Comparison of ENCODE assay signal across 17 cellular contexts in genomic region chr12:120922279-120922678, GRCh38. TPM values are rescaled to one million over a fixed set of nuclear protein-coding genes. Genes with fewer than 3 reads are reported as not detected.
DNase-seq lines count a peak whose midpoint lies in the region; ATAC-seq and TF ChIP-seq lines count a peak whose summit lies in the region.
"Had no signal": no experiment of that assay in that cellular context is flagged by ENCODE, and none has a peak within 500 bp of the region (broad histone marks: within the 10 kb centered on the region; RNA-seq: fewer than 3 reads in every experiment).

No MANE protein-coding gene starts in this region.

- ATAC-seq in gastroesophageal sphincter (no peak), GM19452 (IDR thresholded peaks at IDR 0.05; ENCODE audit: unreplicated experiment) (no peak)
- ATAC-seq: GM12878 had no signal

- no peak for TF ChIP-seq CTCF in gastroesophageal sphincter (IDR thresholded peaks at IDR 0.05)

- H3K27ac ChIP-seq in gastroesophageal sphincter = no peak overlapping the region
- H3K27ac ChIP-seq: HL-60 had no signal

- no peak overlapping the region for H3K9ac ChIP-seq in NT2/D1 (ENCODE audit: insufficient read length, low read depth)

- no peaks in the 10 kb centered on the region for H3K36me3 ChIP-seq in H7 (replicated peaks; ENCODE audit: control insufficient read depth, insufficient read depth, low read length)
- no peaks in the 10 kb centered on the region for H3K36me3 ChIP-seq in NT2/D1 (ENCODE audit: insufficient read depth, insufficient read length, low read length)
- H3K36me3 ChIP-seq in gastroesophageal sphincter = no peaks in the 10 kb centered on the region

- DNase-seq in H7 (peak; percentile 43), NT2/D1 (ENCODE audit: low read depth, low spot score) (peak; percentile 84), islet precursor cell (peak; percentile 44), NCI-H2107 (lab: John Stamatoyannopoulos, UW) (no peak), NCI-H187 (lab: John Stamatoyannopoulos, UW) (no peak)
- DNase-seq: C1 segment of cervical spinal cord; Calu3; CD4-positive, alpha-beta T cell; DMS 273 treated with DMSO at 0.1 percent for 48 hours had no signal

- peaks cover 7% of the 10 kb centered on the region for H3K4me1 ChIP-seq in NT2/D1 (ENCODE audit: insufficient read depth, insufficient read length)
- no peaks in the 10 kb centered on the region for H3K4me1 ChIP-seq in gastroesophageal sphincter

- H3K4me3 ChIP-seq in H7 (ENCODE audit: insufficient read depth, low read depth, low read length) = no peak overlapping the region
- H3K4me3 ChIP-seq in NT2/D1 (ENCODE audit: insufficient read length, low read depth) = no peak overlapping the region
- no peak overlapping the region for H3K4me3 ChIP-seq in gastroesophageal sphincter
- H3K4me3 ChIP-seq: GM12878 had no signal

- H3K9me3 ChIP-seq in NT2/D1 (ENCODE audit: insufficient read depth, low read length) (no peaks in the 10 kb centered on the region), gastroesophageal sphincter (peaks cover 0 to 22% (median 0%) of the 10 kb centered on the region in 3 donors)

- 41 to 44% methylated on average over 3 of the region's 3 CpGs for WGBS in gastroesophageal sphincter (ENCODE audit: low coverage in 1 of 2), 2 donors

- no peak for TF ChIP-seq POLR2A in gastroesophageal sphincter (IDR thresholded peaks at IDR 0.05)

- H3K27me3 ChIP-seq in H7 (ENCODE audit: control insufficient read depth, insufficient read depth, low read length) (no peaks in the 10 kb centered on the region), NT2/D1 (ENCODE audit: insufficient read depth, insufficient read length) (no peaks in the 10 kb centered on the region), gastroesophageal sphincter (no peaks in the 10 kb centered on the region)

- TF ChIP-seq EP300 in gastroesophageal sphincter (IDR thresholded peaks at IDR 0.05) = no peak

RNA-seq across cellular contexts. Expression of gene SPPL3, which starts 18.1 kb away (rescaled TPM):
- total RNA-seq in H7 (2014; rRNA removed; shearing (Covaris generic)) = 9.0 and 9.5 TPM in 2 replicates
- 10 to 100 TPM; 16.2 to 20.2 (median 19.0) TPM for total RNA-seq in gastroesophageal sphincter

RNA-seq across cellular contexts. Expression of gene HNF1A, which starts 56.1 kb away (rescaled TPM):
- total RNA-seq in H7 (2014; rRNA removed; shearing (Covaris generic)) = not detected in 2 replicates
- under 1 TPM in 2 of 4 donors, not detected in 2; 0.27 to 0.47 TPM for total RNA-seq in gastroesophageal sphincter
- total RNA-seq: B cell; CD4-positive, alpha-beta T cell; Daoy; G401; H4 had no signal

Comparison
In these comparisons a context has a peak if more than half of its experiments do, and no peak if none do; other contexts are left out.
1. DNase-seq: peak in H7 (single experiment), NT2/D1 (single experiment) and islet precursor cell (single experiment); none in NCI-H2107 (single experiment) and NCI-H187 (0 of 2).